ENCODE assay signal across 21 cellular contexts in the genomic region with DNA sequence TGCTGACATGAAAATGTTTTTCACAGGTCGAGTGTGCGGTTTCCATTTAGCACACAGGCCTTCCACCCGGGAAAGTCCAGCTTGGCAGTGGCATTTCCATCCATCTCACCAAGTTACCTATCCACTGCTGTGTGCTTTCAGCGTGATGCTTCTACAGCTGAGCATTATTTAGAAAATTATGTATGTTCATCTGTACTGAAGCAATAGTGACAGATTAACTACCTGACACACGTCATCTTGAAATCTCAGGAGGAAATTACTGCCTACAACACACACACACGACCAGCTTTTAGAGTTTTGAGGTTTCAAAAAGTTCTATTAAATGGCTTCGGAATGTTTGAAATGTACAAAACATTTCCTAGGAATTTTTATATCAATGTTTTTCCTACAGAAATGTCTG. TPM values are rescaled to one million over a fixed set of nuclear protein-coding genes. Genes with fewer than 3 reads are reported as not detected.
"Had no signal": no experiment of that assay in that cellular context is flagged by ENCODE, and none has a peak within 500 bp of the region (broad histone marks: within the 10 kb centered on the region; RNA-seq: fewer than 3 reads in every experiment).

No MANE protein-coding gene starts in this region.

- H3K36me3 Mint-ChIP-seq: activated naive CD4-positive, alpha-beta T cell treated with anti-CD3 and anti-CD28 coated beads, Interleukin-2, amount 50 U/mL, for 24 hours; WTC11 had no signal

- H3K4me1 Mint-ChIP-seq: WTC11 had no signal

- H3K4me3 ChIP-seq: ascending aorta, body of pancreas had no signal

- H3K27me3 ChIP-seq: ascending aorta, body of pancreas had no signal

- H3K4me3 Mint-ChIP-seq: activated CD4-positive, alpha-beta T cell treated with anti-CD3 and anti-CD28 coated beads, Interleukin-2, amount 10 ng/mL, durations not matched to agents 7 days and 5 days; activated naive CD4-positive, alpha-beta T cell treated with anti-CD3 and anti-CD28 coated beads, Interleukin-2, amount 50 U/mL, for 24 hours; activated naive CD8-positive, alpha-beta T cell treated with anti-CD3 and anti-CD28 coated beads, Interleukin-2, amount 50 U/mL, for 24 hours; T-helper 17 cell; WTC11 had no signal

- H3K4me1 ChIP-seq: ascending aorta, body of pancreas had no signal

- H3K27ac ChIP-seq: ascending aorta, body of pancreas had no signal

- ATAC-seq: activated naive CD8-positive, alpha-beta T cell treated with anti-CD3 and anti-CD28 coated beads, Interleukin-2, amount 50 U/mL, for 24 hours; body of pancreas; PC-3; T-helper 17 cell; WTC11 had no signal

- H3K9me3 ChIP-seq: ascending aorta, body of pancreas had no signal

- H3K27me3 Mint-ChIP-seq: activated CD4-positive, alpha-beta T cell treated with anti-CD3 and anti-CD28 coated beads, Interleukin-2, amount 10 ng/mL, durations not matched to agents 7 days and 5 days; activated naive CD4-positive, alpha-beta T cell treated with anti-CD3 and anti-CD28 coated beads, Interleukin-2, amount 50 U/mL, for 24 hours; activated naive CD8-positive, alpha-beta T cell treated with anti-CD3 and anti-CD28 coated beads, Interleukin-2, amount 50 U/mL, for 24 hours; T-helper 17 cell had no signal

- DNase-seq: activated CD4-positive, alpha-beta T cell treated with anti-CD3 and anti-CD28 coated beads, Interleukin-2, amount 10 ng/mL, durations not matched to agents 7 days and 5 days; activated CD4-positive, CD25-positive, alpha-beta regulatory T cell treated with anti-CD3 and anti-CD28 coated beads, Interleukin-2, amount 50 U/mL, for 72 hours; activated gamma-delta T cell; activated naive CD8-positive, alpha-beta T cell treated with anti-CD3 and anti-CD28 coated beads, Interleukin-2, amount 50 U/mL, for 24 hours; amniotic stem cell; body of pancreas; central memory CD4-positive, alpha-beta T cell; MM.1S; NCI-H1105; NCI-H1436; NCI-H187; NCI-H2081; NCI-H510A treated with DMSO at 0.1 percent for 48 hours; PC-3; SIG-M5; T-helper 17 cell; T-helper 9 cell had no signal

- H3K36me3 ChIP-seq: ascending aorta had no signal

- H3K27ac Mint-ChIP-seq: activated CD4-positive, alpha-beta T cell treated with anti-CD3 and anti-CD28 coated beads, Interleukin-2, amount 10 ng/mL, durations not matched to agents 7 days and 5 days; activated naive CD4-positive, alpha-beta T cell treated with anti-CD3 and anti-CD28 coated beads, Interleukin-2, amount 50 U/mL, for 24 hours; activated naive CD8-positive, alpha-beta T cell treated with anti-CD3 and anti-CD28 coated beads, Interleukin-2, amount 50 U/mL, for 24 hours; T-helper 17 cell; WTC11 had no signal

RNA-seq across cellular contexts. Expression of a gene that starts 39.4 kb away (rescaled TPM):
- total RNA-seq: activated CD4-positive, alpha-beta T cell treated with anti-CD3 and anti-CD28 coated beads, Interleukin-2, amount 10 ng/mL, durations not matched to agents 7 days and 5 days; ascending aorta; body of pancreas; bronchial epithelial cell; PC-3; WTC11 had no signal
